ENCODE assay signal across 8 cellular contexts in the genomic region with DNA sequence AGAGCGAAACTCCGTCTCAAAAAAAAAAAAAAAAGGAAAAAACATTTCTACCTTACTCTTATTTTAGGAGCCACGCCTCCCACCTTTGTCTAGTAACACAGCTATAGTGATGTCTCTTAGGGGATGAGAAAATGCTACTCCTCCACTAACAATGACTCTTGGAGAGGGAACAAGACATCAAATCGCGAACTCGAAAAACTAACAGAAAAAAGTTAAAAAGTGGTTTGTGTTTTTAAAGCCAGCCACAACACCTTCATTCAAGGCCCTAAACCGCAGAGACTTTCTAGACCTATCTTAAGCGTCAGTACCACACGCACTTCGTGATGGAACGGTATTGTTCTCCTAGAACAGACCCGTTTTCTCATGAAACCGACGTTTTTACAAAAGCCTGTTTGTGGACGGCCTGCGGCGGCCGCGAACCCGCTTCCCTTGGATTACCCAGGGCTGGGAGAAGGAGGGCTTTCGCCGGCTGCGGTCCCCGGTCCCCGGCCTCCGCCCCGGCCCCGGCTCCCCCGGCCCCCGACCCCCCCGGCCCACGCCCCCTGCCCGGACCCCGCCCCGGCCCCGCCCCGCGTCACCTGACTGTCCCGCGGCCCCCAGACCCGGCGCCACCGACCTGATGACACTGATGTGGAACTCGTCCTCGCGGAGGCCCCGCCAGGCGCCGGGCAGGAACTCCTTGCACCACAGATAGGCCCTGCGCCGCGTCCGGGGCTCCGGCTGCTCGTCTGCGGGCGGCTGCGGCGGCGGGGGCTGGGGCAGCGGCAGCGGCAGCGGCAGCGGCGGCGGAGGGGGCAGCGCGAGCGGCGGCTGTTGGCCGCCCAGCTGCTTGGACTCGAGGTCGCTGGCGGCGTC. TPM values are rescaled to one million over a fixed set of nuclear protein-coding genes. Genes with fewer than 3 reads are reported as not detected.
A peak's percentile ranks its signal among the peaks of the same experiment; 100 is the strongest.
DNase-seq lines count a peak whose midpoint lies in the region; ATAC-seq, FAIRE-seq and TF ChIP-seq lines count a peak whose summit lies in the region.

No MANE protein-coding gene starts in this region.

- no peaks in the 10 kb centered on the region for H3K27me3 ChIP-seq in neural cell (ENCODE audit: insufficient read depth, low read depth, low read length)

- peak overlapping the region; percentile 38 for H2AFZ ChIP-seq in neural cell (ENCODE audit: low read depth, low read length)

- FAIRE-seq in frontal cortex (lab: Jason Lieb, UNC) = no peak
- no peak for FAIRE-seq in urothelium cell line (lab: Jason Lieb, UNC)

- H3K9me2 ChIP-seq in neural cell (ENCODE audit: insufficient read depth, low read length) = no peaks in the 10 kb centered on the region

- H3K9ac ChIP-seq in neural cell (ENCODE audit: low read length) = peak overlapping the region; percentile 69

- TF ChIP-seq EP300 in neural cell (conservative IDR thresholded peaks at IDR 0.05; ENCODE audit: poor library complexity, severe bottlenecking) = no peak

- no peaks in the 10 kb centered on the region for H4K20me1 ChIP-seq in neural cell (ENCODE audit: insufficient read depth)

- TF ChIP-seq RAD21 in neural cell (conservative IDR thresholded peaks at IDR 0.05) = no peak

- no peaks in the 10 kb centered on the region for H3K36me3 ChIP-seq in neural cell (ENCODE audit: insufficient read depth, low read length)

- peak; percentile 15 for ATAC-seq in HG02840 (IDR thresholded peaks at IDR 0.05; ENCODE audit: low FRiP score, unreplicated experiment)

- DNase-seq in NCI-H2081 (lab: John Stamatoyannopoulos, UW) (peak; percentile 21 to 31), NCI-H2081 treated with DMSO at 0.1 percent for 48 hours (lab: John Stamatoyannopoulos, UW) (no peak), NOMO-1 treated with DMSO at 0.1 percent for 48 hours (lab: John Stamatoyannopoulos, UW; ENCODE audit: unreplicated experiment) (peak; percentile 40), frontal cortex (ENCODE audit: low spot score in 2 of 2) (peak; percentile 49 to 72), urothelium cell line (ENCODE audit: low spot score) (peak; percentile 55)
- DNase-seq in activated effector memory CD4-positive, alpha-beta T cell treated with anti-CD3 and anti-CD28 coated beads, Interleukin-2, amount 50 U/mL, for 16 hours = peak; percentile 77

- H3K4me2 ChIP-seq in neural cell (ENCODE audit: low read length) = peak overlapping the region; percentile 55

- peak overlapping the region; percentile 81 for H3K4me3 ChIP-seq in neural cell (ENCODE audit: low read length)

- peak overlapping the region; percentile 58 for H3K27ac ChIP-seq in neural cell (ENCODE audit: low read length)

- no peaks in the 10 kb centered on the region for H3K9me3 ChIP-seq in neural cell (ENCODE audit: low read length)

- no peaks in the 10 kb centered on the region for H3F3A ChIP-seq in neural cell (ENCODE audit: insufficient read depth, low read length, poor library complexity, severe bottlenecking)

- H3K79me2 ChIP-seq in neural cell (replicated peaks; ENCODE audit: insufficient read depth, low read length) = peaks cover 41% of the 10 kb centered on the region

- no peak for TF ChIP-seq CTCF in neural cell (IDR thresholded peaks at IDR 0.05; ENCODE audit: poor library complexity, severe bottlenecking)

TF ChIP-seq in neural cell, 6 proteins besides CTCF, POLR2A, EP300 and RAD21:
- TF ChIP-seq EZH2 (IDR thresholded peaks at IDR 0.05; ENCODE audit: borderline replicate concordance, insufficient read depth, low read length, poor library complexity, severe bottlenecking) (no peak), POLR2AphosphoS5 (IDR thresholded peaks at IDR 0.05) (peak; percentile 17), TAF1 (IDR thresholded peaks at IDR 0.05; ENCODE audit: low read depth) (no peak), SMC3 (conservative IDR thresholded peaks at IDR 0.05; ENCODE audit: poor library complexity) (no peak), MXI1 (conservative IDR thresholded peaks at IDR 0.05; ENCODE audit: poor library complexity, severe bottlenecking) (no peak)
- TF ChIP-seq, protein P1, sequence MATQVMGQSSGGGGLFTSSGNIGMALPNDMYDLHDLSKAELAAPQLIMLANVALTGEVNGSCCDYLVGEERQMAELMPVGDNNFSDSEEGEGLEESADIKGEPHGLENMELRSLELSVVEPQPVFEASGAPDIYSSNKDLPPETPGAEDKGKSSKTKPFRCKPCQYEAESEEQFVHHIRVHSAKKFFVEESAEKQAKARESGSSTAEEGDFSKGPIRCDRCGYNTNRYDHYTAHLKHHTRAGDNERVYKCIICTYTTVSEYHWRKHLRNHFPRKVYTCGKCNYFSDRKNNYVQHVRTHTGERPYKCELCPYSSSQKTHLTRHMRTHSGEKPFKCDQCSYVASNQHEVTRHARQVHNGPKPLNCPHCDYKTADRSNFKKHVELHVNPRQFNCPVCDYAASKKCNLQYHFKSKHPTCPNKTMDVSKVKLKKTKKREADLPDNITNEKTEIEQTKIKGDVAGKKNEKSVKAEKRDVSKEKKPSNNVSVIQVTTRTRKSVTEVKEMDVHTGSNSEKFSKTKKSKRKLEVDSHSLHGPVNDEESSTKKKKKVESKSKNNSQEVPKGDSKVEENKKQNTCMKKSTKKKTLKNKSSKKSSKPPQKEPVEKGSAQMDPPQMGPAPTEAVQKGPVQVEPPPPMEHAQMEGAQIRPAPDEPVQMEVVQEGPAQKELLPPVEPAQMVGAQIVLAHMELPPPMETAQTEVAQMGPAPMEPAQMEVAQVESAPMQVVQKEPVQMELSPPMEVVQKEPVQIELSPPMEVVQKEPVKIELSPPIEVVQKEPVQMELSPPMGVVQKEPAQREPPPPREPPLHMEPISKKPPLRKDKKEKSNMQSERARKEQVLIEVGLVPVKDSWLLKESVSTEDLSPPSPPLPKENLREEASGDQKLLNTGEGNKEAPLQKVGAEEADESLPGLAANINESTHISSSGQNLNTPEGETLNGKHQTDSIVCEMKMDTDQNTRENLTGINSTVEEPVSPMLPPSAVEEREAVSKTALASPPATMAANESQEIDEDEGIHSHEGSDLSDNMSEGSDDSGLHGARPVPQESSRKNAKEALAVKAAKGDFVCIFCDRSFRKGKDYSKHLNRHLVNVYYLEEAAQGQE (IDR thresholded peaks at IDR 0.05; ENCODE audit: borderline replicate concordance) = no peak
TF ChIP-seq in neural cell: peak in this region for 1.

RNA-seq across cellular contexts. Expression of a gene that starts 0.7 kb away (rescaled TPM):
- total RNA-seq in frontal cortex = 26.1 TPM
- 89.3 and 90.0 TPM in 2 replicates for polyA plus RNA-seq in neural cell
- polyA minus RNA-seq in neural cell = 37.0 and 37.2 TPM in 2 replicates
